33 cellular contexts compared by ENCODE assay signal in the genomic region with DNA sequence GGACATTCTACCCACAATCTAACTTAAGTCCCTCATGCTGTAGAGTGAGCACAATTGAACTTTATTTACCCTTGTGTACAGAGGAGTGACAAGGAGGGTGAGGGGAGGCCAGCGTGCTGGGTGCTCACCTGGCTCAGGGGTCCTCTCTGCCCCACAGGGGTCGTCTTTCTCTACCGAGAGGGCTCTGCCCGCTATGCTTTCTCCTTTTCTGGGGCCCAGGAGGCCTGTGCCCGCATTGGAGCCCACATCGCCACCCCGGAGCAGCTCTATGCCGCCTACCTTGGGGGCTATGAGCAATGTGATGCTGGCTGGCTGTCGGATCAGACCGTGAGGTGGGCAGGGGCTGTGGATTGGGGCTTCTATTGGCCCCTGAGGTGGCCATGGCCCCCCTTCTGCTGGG. TPM values are rescaled to one million over a fixed set of nuclear protein-coding genes. Genes with fewer than 3 reads are reported as not detected.
"Had no signal": no experiment of that assay in that cellular context is flagged by ENCODE, and none has a peak within 500 bp of the region (broad histone marks: within the 10 kb centered on the region; RNA-seq: fewer than 3 reads in every experiment).

No MANE protein-coding gene starts in this region.

- H3K27ac Mint-ChIP-seq: mesothelial cell of epicardium; naive B cell; natural killer cell treated with Interleukin-12 subunit alpha and Interleukin-12 subunit beta and Interleukin-15 and Interleukin-18, amount 100 ng/mL, for 72 hours; stimulated activated memory B cell treated with anti-CD40 and anti-IgM and Interleukin-4, amounts not matched to agents 10 μg/mL and 1 μg/mL and 100 μg/mL, for 72 hours; type B pancreatic cell had no signal

- H3K4me3 ChIP-seq: dorsolateral prefrontal cortex, gastrocnemius medialis, heart left ventricle, hepatocyte, left lung, mucosa of descending colon, prostate gland, right atrium auricular region, skin epidermis, spleen, tibial artery had no signal

- H3K36me3 Mint-ChIP-seq: mesothelial cell of epicardium; natural killer cell treated with Interleukin-12 subunit alpha and Interleukin-12 subunit beta and Interleukin-15 and Interleukin-18, amount 100 ng/mL, for 72 hours; stimulated activated memory B cell treated with anti-CD40 and anti-IgM and Interleukin-4, amounts not matched to agents 10 μg/mL and 1 μg/mL and 100 μg/mL, for 72 hours; type B pancreatic cell had no signal

- H3K4me1 ChIP-seq: prostate gland had no signal

- ATAC-seq: esophagus mucosa; gastrocnemius medialis; heart left ventricle; left cardiac atrium; left lung; mucosa of descending colon; natural killer cell treated with Interleukin-12 subunit alpha and Interleukin-12 subunit beta and Interleukin-15 and Interleukin-18, amount 100 ng/mL, for 72 hours; stimulated activated memory B cell treated with anti-CD40 and anti-IgM and Interleukin-4, amounts not matched to agents 10 μg/mL and 1 μg/mL and 100 μg/mL, for 72 hours; stimulated activated naive CD8-positive, alpha-beta T cell treated with anti-CD3 and anti-CD28 coated beads, Interleukin-15, Interleukin-2, amounts not matched to agents 100 U/mL and 50 U/mL, for 24 hours had no signal

- H3K4me2 ChIP-seq: hepatocyte had no signal

- H3K27ac ChIP-seq: epithelial cell of prostate, gastrocnemius medialis, heart left ventricle, hepatocyte, left lung, neutrophil, prostate gland, right atrium auricular region, skin epidermis, spleen, testis, tibial artery had no signal

- H3K79me2 ChIP-seq: hepatocyte had no signal

- H3K9me3 Mint-ChIP-seq: mesothelial cell of epicardium; neural crest cell; stimulated activated memory B cell treated with anti-CD40 and anti-IgM and Interleukin-4, amounts not matched to agents 10 μg/mL and 1 μg/mL and 100 μg/mL, for 72 hours had no signal

- H3K36me3 ChIP-seq: gastrocnemius medialis, heart left ventricle, left lung, neutrophil, prostate gland, right atrium auricular region, spleen, tibial artery had no signal

- DNase-seq: cerebellar nuclear complex; dorsolateral prefrontal cortex; effector CD4-positive, alpha-beta T cell; foreskin fibroblast; gastrocnemius medialis; left cardiac atrium; left lung; mesenchymal stem cell; mucosa of descending colon; naive B cell; spleen; stimulated activated CD4-positive, alpha-beta T cell treated with anti-CD3 and anti-CD28 coated beads, Interleukin-4, amount 100 ng/mL, for 4 hours; stimulated activated naive CD8-positive, alpha-beta T cell treated with anti-CD3 and anti-CD28 coated beads, Interleukin-15, Interleukin-2, amounts not matched to agents 100 U/mL and 50 U/mL, for 24 hours; substantia nigra; testis; tibial artery had no signal

- H3K4me3 Mint-ChIP-seq: mesothelial cell of epicardium; natural killer cell treated with Interleukin-12 subunit alpha and Interleukin-12 subunit beta and Interleukin-15 and Interleukin-18, amount 100 ng/mL, for 72 hours; neural crest cell; stimulated activated memory B cell treated with anti-CD40 and anti-IgM and Interleukin-4, amounts not matched to agents 10 μg/mL and 1 μg/mL and 100 μg/mL, for 72 hours; type B pancreatic cell had no signal

- H2AFZ ChIP-seq: hepatocyte had no signal

- H3K27me3 ChIP-seq: dorsolateral prefrontal cortex, right atrium auricular region, testis had no signal

RNA-seq across cellular contexts. Expression of gene BCAN, which starts 5.4 kb away (rescaled TPM):
- total RNA-seq: esophagus mucosa, lung microvascular endothelial cell, omental fat pad, right atrium auricular region, spleen had no signal
- polyA plus RNA-seq: hepatocyte had no signal

RNA-seq across cellular contexts. Expression of gene HAPLN2, which starts 28.1 kb away (rescaled TPM):
- total RNA-seq: esophagus mucosa; hepatocyte; kidney epithelial cell; lung microvascular endothelial cell; natural killer cell treated with Interleukin-12 subunit alpha and Interleukin-12 subunit beta and Interleukin-15 and Interleukin-18, amount 100 ng/mL, for 72 hours; urinary bladder had no signal
- polyA plus RNA-seq: hepatocyte had no signal

RNA-seq across cellular contexts. Expression of gene NES, which starts 29.9 kb away (rescaled TPM):
- total RNA-seq: natural killer cell treated with Interleukin-12 subunit alpha and Interleukin-12 subunit beta and Interleukin-15 and Interleukin-18, amount 100 ng/mL, for 72 hours had no signal
